1 cellular context compared by ENCODE assay signal in the genomic region with DNA sequence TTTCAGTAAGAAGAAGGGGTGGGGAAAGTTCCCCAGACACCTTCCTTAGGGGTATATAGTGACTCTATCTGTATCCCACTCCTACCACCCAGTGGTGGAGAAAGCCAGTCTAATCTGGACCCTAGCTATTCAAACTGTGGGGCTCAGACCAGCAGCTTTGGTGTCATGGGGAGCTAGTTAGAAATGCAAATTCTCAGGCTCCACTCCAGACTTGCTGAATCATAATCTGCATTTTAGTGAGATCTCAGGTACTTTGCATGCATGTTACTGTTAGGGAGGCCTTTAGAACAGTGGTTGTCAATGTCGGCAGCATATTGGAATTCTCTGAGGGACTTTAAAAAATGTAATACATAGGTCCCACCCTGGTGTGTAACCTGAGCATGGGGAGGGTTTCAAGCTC.
TF ChIP-seq lines count a peak whose summit lies in the region.

No MANE protein-coding gene starts in this region.

TF ChIP-seq in GM12878, 131 proteins besides CTCF, POLR2A, EP300 and RAD21:
- TF ChIP-seq YBX1 (IDR thresholded peaks at IDR 0.05) = no peak
- no peak for TF ChIP-seq HDGF (IDR thresholded peaks at IDR 0.05)
- no peak for TF ChIP-seq RAD51 (IDR thresholded peaks at IDR 0.05)
- no peak for TF ChIP-seq POU2F2 (IDR thresholded peaks at IDR 0.05; ENCODE audit: borderline replicate concordance, low read depth, low read length)
- no peak for TF ChIP-seq HCFC1 (IDR thresholded peaks at IDR 0.05; ENCODE audit: low read length)
- TF ChIP-seq, protein P1, sequence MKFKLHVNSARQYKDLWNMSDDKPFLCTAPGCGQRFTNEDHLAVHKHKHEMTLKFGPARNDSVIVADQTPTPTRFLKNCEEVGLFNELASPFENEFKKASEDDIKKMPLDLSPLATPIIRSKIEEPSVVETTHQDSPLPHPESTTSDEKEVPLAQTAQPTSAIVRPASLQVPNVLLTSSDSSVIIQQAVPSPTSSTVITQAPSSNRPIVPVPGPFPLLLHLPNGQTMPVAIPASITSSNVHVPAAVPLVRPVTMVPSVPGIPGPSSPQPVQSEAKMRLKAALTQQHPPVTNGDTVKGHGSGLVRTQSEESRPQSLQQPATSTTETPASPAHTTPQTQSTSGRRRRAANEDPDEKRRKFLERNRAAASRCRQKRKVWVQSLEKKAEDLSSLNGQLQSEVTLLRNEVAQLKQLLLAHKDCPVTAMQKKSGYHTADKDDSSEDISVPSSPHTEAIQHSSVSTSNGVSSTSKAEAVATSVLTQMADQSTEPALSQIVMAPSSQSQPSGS (IDR thresholded peaks at IDR 0.05; ENCODE audit: low read length) = no peak
- TF ChIP-seq, protein P2, sequence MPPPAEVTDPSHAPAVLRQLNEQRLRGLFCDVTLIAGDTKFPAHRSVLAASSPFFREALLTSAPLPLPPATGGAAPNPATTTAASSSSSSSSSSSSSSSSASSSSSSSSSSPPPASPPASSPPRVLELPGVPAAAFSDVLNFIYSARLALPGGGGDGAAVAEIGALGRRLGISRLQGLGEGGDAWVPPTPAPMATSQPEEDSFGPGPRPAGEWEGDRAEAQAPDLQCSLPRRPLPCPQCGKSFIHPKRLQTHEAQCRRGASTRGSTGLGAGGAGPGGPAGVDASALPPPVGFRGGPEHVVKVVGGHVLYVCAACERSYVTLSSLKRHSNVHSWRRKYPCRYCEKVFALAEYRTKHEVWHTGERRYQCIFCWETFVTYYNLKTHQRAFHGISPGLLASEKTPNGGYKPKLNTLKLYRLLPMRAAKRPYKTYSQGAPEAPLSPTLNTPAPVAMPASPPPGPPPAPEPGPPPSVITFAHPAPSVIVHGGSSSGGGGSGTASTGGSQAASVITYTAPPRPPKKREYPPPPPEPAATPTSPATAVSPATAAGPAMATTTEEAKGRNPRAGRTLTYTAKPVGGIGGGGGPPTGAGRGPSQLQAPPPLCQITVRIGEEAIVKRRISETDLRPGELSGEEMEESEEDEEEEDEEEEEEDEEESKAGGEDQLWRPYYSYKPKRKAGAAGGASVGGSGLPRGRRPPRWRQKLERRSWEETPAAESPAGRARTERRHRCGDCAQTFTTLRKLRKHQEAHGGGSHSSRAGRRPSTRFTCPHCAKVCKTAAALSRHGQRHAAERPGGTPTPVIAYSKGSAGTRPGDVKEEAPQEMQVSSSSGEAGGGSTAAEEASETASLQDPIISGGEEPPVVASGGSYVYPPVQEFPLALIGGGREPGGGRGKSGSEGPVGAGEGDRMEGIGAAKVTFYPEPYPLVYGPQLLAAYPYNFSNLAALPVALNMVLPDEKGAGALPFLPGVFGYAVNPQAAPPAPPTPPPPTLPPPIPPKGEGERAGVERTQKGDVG (CRISPR knock-in tag; IDR thresholded peaks at IDR 0.05) = no peak
- no peak for TF ChIP-seq PAX5 (IDR thresholded peaks at IDR 0.05; ENCODE audit: borderline replicate concordance, low read depth, low read length)
- TF ChIP-seq MYC (IDR thresholded peaks at IDR 0.05; ENCODE audit: insufficient read depth, insufficient read length, insufficient replicate concordance, low read length, severe bottlenecking) = no peak
- TF ChIP-seq, protein P3, sequence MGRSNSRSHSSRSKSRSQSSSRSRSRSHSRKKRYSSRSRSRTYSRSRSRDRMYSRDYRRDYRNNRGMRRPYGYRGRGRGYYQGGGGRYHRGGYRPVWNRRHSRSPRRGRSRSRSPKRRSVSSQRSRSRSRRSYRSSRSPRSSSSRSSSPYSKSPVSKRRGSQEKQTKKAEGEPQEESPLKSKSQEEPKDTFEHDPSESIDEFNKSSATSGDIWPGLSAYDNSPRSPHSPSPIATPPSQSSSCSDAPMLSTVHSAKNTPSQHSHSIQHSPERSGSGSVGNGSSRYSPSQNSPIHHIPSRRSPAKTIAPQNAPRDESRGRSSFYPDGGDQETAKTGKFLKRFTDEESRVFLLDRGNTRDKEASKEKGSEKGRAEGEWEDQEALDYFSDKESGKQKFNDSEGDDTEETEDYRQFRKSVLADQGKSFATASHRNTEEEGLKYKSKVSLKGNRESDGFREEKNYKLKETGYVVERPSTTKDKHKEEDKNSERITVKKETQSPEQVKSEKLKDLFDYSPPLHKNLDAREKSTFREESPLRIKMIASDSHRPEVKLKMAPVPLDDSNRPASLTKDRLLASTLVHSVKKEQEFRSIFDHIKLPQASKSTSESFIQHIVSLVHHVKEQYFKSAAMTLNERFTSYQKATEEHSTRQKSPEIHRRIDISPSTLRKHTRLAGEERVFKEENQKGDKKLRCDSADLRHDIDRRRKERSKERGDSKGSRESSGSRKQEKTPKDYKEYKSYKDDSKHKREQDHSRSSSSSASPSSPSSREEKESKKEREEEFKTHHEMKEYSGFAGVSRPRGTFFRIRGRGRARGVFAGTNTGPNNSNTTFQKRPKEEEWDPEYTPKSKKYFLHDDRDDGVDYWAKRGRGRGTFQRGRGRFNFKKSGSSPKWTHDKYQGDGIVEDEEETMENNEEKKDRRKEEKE (IDR thresholded peaks at IDR 0.05) = no peak
- no peak for TF ChIP-seq RCOR1 (conservative IDR thresholded peaks at IDR 0.05; ENCODE audit: low read depth, low read length)
- no peak for TF ChIP-seq GATAD2B (conservative IDR thresholded peaks at IDR 0.05; ENCODE audit: low read depth)
- no peak for TF ChIP-seq EGR1 (IDR thresholded peaks at IDR 0.05; ENCODE audit: borderline replicate concordance in 1 of 2, low read depth in 2 of 2, low read length in 2 of 2)
- TF ChIP-seq SPI1 (IDR thresholded peaks at IDR 0.05; ENCODE audit: borderline replicate concordance, insufficient read depth, low read depth, low read length) = no peak
- TF ChIP-seq ZNF217 (IDR thresholded peaks at IDR 0.05) = no peak
- TF ChIP-seq GABPA (IDR thresholded peaks at IDR 0.05; ENCODE audit: low read depth) = no peak
- TF ChIP-seq, protein P4, sequence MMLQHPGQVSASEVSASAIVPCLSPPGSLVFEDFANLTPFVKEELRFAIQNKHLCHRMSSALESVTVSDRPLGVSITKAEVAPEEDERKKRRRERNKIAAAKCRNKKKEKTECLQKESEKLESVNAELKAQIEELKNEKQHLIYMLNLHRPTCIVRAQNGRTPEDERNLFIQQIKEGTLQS (IDR thresholded peaks at IDR 0.05; ENCODE audit: borderline replicate concordance, extremely low read depth, low read depth, low read length) = no peak
TF ChIP-seq in GM12878: peak in this region for 0.
